28 cellular contexts compared by ENCODE assay signal in genomic region chr1:77193951-77194350, GRCh38.
"Had no signal": no experiment of that assay in that cellular context is flagged by ENCODE, and none has a peak within 500 bp of the region (broad histone marks: within the 10 kb centered on the region; RNA-seq: fewer than 3 reads in every experiment).

No MANE protein-coding gene starts in this region.

- DNase-seq: colonic mucosa; effector CD8-positive, alpha-beta T cell; endodermal cell; foreskin keratinocyte; glutamatergic neuron; heart right ventricle; hippocampal formation; left cardiac atrium; left lung; mesendoderm; midbrain; naive thymus-derived CD4-positive, alpha-beta T cell; sigmoid colon; spleen; stimulated activated CD4-positive, alpha-beta T cell treated with anti-CD3 and anti-CD28 coated beads, Interleukin-4, amount 100 ng/mL, for 4 hours; stimulated activated naive CD8-positive, alpha-beta T cell treated with anti-CD3 and anti-CD28 coated beads, Interleukin-15, Interleukin-2, amounts not matched to agents 100 U/mL and 50 U/mL, for 24 hours; upper lobe of left lung had no signal

- H3K9me3 Mint-ChIP-seq: dendritic cell treated with granulocyte-macrophage colony-stimulating factor and Interleukin-4, amounts not matched to agents 40 ng/mL and 50 ng/mL, for 4 days; nephron; neural progenitor cell had no signal

- H3K27ac ChIP-seq: colonic mucosa, epithelial cell of prostate, foreskin keratinocyte, heart right ventricle, left lung, neural progenitor cell, prostate gland, right atrium auricular region, sigmoid colon, skin epidermis, spleen, thoracic aorta, tibial nerve, upper lobe of left lung had no signal

- H3K4me3 ChIP-seq: colonic mucosa, heart right ventricle, left lung, neural progenitor cell, prostate gland, right atrium auricular region, sigmoid colon, skin epidermis, spleen, thoracic aorta, tibial nerve, upper lobe of left lung had no signal

- ATAC-seq: esophagus mucosa; foreskin keratinocyte; heart right ventricle; left cardiac atrium; left lung; naive thymus-derived CD4-positive, alpha-beta T cell; stimulated activated memory B cell treated with anti-CD40 and anti-IgM and Interleukin-4, amounts not matched to agents 10 μg/mL and 1 μg/mL and 100 μg/mL, for 72 hours; stimulated activated naive CD8-positive, alpha-beta T cell treated with anti-CD3 and anti-CD28 coated beads, Interleukin-15, Interleukin-2, amounts not matched to agents 100 U/mL and 50 U/mL, for 24 hours had no signal

- H3K4me3 Mint-ChIP-seq: dendritic cell treated with granulocyte-macrophage colony-stimulating factor and Interleukin-4, amounts not matched to agents 40 ng/mL and 50 ng/mL, for 4 days; endodermal cell; naive thymus-derived CD4-positive, alpha-beta T cell; nephron; neural progenitor cell; stimulated activated memory B cell treated with anti-CD40 and anti-IgM and Interleukin-4, amounts not matched to agents 10 μg/mL and 1 μg/mL and 100 μg/mL, for 72 hours had no signal

- H3K4me2 ChIP-seq: neural progenitor cell had no signal

- H3K36me3 ChIP-seq: colonic mucosa, prostate gland, right atrium auricular region, thoracic aorta had no signal

- H3K9ac ChIP-seq: neural progenitor cell had no signal

- H2AFZ ChIP-seq: neural progenitor cell had no signal

- H3K27ac Mint-ChIP-seq: dendritic cell treated with granulocyte-macrophage colony-stimulating factor and Interleukin-4, amounts not matched to agents 40 ng/mL and 50 ng/mL, for 4 days; endodermal cell; nephron; neural progenitor cell; stimulated activated memory B cell treated with anti-CD40 and anti-IgM and Interleukin-4, amounts not matched to agents 10 μg/mL and 1 μg/mL and 100 μg/mL, for 72 hours had no signal

- H3K9me3 ChIP-seq: colonic mucosa, heart right ventricle, left lung, prostate gland, right atrium auricular region, sigmoid colon, spleen, thoracic aorta, tibial nerve, upper lobe of left lung had no signal

- H3K27me3 Mint-ChIP-seq: dendritic cell treated with granulocyte-macrophage colony-stimulating factor and Interleukin-4, amounts not matched to agents 40 ng/mL and 50 ng/mL, for 4 days; naive thymus-derived CD4-positive, alpha-beta T cell; stimulated activated memory B cell treated with anti-CD40 and anti-IgM and Interleukin-4, amounts not matched to agents 10 μg/mL and 1 μg/mL and 100 μg/mL, for 72 hours had no signal

- H3K27me3 ChIP-seq: colonic mucosa, foreskin keratinocyte, heart right ventricle, left lung, neural progenitor cell, right atrium auricular region, sigmoid colon, spleen, tibial nerve, upper lobe of left lung had no signal

- H3K4me1 ChIP-seq: colonic mucosa, foreskin keratinocyte, heart right ventricle, left lung, neural progenitor cell, prostate gland, right atrium auricular region, sigmoid colon, spleen, tibial nerve, upper lobe of left lung had no signal

- H3K4me1 Mint-ChIP-seq: endodermal cell, nephron, neural progenitor cell had no signal
